1 cellular context compared by ENCODE assay signal in the genomic region with DNA sequence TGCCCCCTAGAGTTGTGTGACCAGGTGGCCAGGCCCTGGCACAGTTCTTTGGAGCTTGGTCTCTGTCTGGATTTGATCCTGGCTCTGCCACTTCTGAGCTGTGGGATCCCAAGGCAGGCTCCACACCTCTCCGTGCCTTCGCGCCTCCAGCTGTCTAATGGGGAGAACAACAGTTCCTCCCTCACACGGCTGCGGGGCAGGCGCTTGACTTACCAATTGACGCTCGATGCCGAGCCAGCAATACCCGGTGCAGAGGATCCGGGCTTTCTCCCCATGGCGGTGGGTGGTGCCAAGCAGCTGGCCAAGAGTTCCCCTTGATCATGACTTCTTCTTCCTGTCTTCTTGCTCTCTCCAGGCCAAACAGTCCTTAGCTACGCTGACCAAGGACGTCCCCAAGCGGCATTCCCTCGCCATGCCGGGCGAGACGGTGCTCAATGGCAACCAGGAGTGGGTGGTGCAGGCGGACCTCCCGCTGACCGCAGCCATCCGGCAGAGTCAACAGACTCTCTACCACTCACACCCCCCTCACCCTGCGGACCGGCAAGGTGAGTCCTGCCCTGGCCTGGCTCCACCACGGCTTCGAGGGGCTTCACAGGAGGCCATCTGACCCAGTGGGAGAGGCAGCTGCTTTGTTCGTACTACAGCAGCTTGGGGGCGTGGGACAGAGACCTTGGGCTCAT.
TF ChIP-seq lines count a peak whose summit lies in the region.

No MANE protein-coding gene starts in this region.

TF ChIP-seq in WTC11, 78 proteins besides CTCF, POLR2A, EP300 and RAD21 (continued from another document):
- TF ChIP-seq, protein P1, sequence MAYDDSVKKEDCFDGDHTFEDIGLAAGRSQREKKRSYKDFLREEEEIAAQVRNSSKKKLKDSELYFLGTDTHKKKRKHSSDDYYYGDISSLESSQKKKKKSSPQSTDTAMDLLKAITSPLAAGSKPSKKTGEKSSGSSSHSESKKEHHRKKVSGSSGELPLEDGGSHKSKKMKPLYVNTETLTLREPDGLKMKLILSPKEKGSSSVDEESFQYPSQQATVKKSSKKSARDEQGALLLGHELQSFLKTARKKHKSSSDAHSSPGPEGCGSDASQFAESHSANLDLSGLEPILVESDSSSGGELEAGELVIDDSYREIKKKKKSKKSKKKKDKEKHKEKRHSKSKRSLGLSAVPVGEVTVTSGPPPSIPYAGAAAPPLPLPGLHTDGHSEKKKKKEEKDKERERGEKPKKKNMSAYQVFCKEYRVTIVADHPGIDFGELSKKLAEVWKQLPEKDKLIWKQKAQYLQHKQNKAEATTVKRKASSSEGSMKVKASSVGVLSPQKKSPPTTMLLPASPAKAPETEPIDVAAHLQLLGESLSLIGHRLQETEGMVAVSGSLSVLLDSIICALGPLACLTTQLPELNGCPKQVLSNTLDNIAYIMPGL (CRISPR knock-in tag; IDR thresholded peaks at IDR 0.05) = no peak
